30 cellular contexts compared by ENCODE assay signal in the genomic region with DNA sequence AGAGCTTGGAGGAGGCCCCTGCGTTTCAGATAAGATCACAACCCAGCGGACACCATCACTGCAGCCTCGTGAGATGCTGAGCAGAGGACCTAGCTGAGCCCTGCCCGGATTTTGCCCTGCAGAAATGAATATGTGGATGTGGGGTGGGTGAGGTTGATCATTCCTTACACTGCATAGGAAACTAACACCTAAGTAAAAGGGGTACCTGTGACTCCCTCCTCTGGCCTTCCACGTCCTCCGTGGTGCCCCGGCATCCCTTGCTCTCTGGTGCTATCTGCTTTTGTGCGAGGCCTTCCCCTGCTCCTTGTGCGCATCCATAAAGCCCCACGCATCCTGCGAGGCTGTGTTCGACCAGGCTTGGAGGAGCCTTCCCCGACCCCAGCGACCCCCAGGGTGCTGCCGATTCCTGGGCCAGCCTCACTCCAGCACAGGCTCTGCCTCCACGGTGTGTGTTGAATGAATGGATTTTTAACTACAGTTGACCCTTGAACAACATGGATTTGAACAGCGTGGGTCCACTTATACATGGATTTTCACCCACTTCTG. TPM values are rescaled to one million over a fixed set of nuclear protein-coding genes. Genes with fewer than 3 reads are reported as not detected.
"Had no signal": no experiment of that assay in that cellular context is flagged by ENCODE, and none has a peak within 500 bp of the region (broad histone marks: within the 10 kb centered on the region; RNA-seq: fewer than 3 reads in every experiment).

No MANE protein-coding gene starts in this region.

- H3K4me1 ChIP-seq: adrenal gland, gastroesophageal sphincter had no signal

- H2AFZ ChIP-seq: hepatocyte had no signal

- H3K27ac Mint-ChIP-seq: activated naive CD4-positive, alpha-beta T cell treated with anti-CD3 and anti-CD28 coated beads for 36 hours; activated naive CD8-positive, alpha-beta T cell treated with anti-CD3 and anti-CD28 coated beads for 36 hours; activated T-helper 1 cell treated with anti-CD3 and anti-CD28 coated beads, Interleukin-12 subunit alpha, Interleukin-12 subunit beta, Interleukin-2, Interleukin-4 antibody, amounts not matched to agents 30 ng/mL and 10 ng/mL and 1 ng/mL, durations not matched to agents 14 hours and 24 hours and 36 hours; brain; effector memory CD8-positive, alpha-beta T cell; naive thymus-derived CD8-positive, alpha-beta T cell; progenitor cell of endocrine pancreas; stimulated activated memory B cell treated with anti-CD40 and anti-IgM and Interleukin-4, amounts not matched to agents 10 μg/mL and 1 μg/mL and 100 μg/mL, for 72 hours; stimulated activated naive CD8-positive, alpha-beta T cell treated with anti-CD3 and anti-CD28 coated beads, Interleukin-15, amount 100 ng/mL, for 72 hours had no signal

- ATAC-seq: effector memory CD8-positive, alpha-beta T cell; gastroesophageal sphincter; left cardiac atrium; naive thymus-derived CD8-positive, alpha-beta T cell; sciatic nerve; stimulated activated memory B cell treated with anti-CD40 and anti-IgM and Interleukin-4, amounts not matched to agents 10 μg/mL and 1 μg/mL and 100 μg/mL, for 72 hours; stimulated activated naive CD8-positive, alpha-beta T cell treated with anti-CD3 and anti-CD28 coated beads, Interleukin-15, amount 100 ng/mL, for 72 hours had no signal

- DNase-seq: activated CD4-positive, alpha-beta T cell treated with anti-CD3 and anti-CD28 coated beads for 4 hours; activated CD4-positive, alpha-beta T cell treated with anti-CD3 and anti-CD28 coated beads, Interleukin-2, amount 50 U/mL, for 4 hours; activated effector memory CD4-positive, alpha-beta T cell treated with anti-CD3 and anti-CD28 coated beads, Interleukin-2, amount 50 U/mL, for 16 hours; activated naive CD4-positive, alpha-beta T cell treated with anti-CD3 and anti-CD28 coated beads for 36 hours; activated naive CD8-positive, alpha-beta T cell treated with anti-CD3 and anti-CD28 coated beads for 36 hours; adrenal gland; caudate nucleus; cortex of kidney; effector memory CD8-positive, alpha-beta T cell; left cardiac atrium; small intestine; stimulated activated CD4-positive, alpha-beta T cell treated with anti-CD3 and anti-CD28 coated beads, Interleukin-1b, Interleukin-23, amount 100 ng/mL, for 48 hours; stimulated activated CD4-positive, alpha-beta T cell treated with anti-CD3 and anti-CD28 coated beads, Interleukin-4, amount 100 ng/mL, for 4 hours; stimulated activated CD8-positive, alpha-beta memory T cell treated with anti-CD3 and anti-CD28 coated beads, Interleukin-4, amount 100 ng/mL, for 48 hours; stimulated activated naive CD8-positive, alpha-beta T cell treated with anti-CD3 and anti-CD28 coated beads, Interleukin-15, amount 100 ng/mL, for 72 hours; substantia nigra had no signal

- H3K36me3 Mint-ChIP-seq: activated naive CD8-positive, alpha-beta T cell treated with anti-CD3 and anti-CD28 coated beads for 36 hours; brain; naive thymus-derived CD8-positive, alpha-beta T cell; stimulated activated memory B cell treated with anti-CD40 and anti-IgM and Interleukin-4, amounts not matched to agents 10 μg/mL and 1 μg/mL and 100 μg/mL, for 72 hours had no signal

- H3K4me3 Mint-ChIP-seq: activated naive CD4-positive, alpha-beta T cell treated with anti-CD3 and anti-CD28 coated beads for 36 hours; activated naive CD8-positive, alpha-beta T cell treated with anti-CD3 and anti-CD28 coated beads for 36 hours; activated T-helper 1 cell treated with anti-CD3 and anti-CD28 coated beads, Interleukin-12 subunit alpha, Interleukin-12 subunit beta, Interleukin-2, Interleukin-4 antibody, amounts not matched to agents 30 ng/mL and 10 ng/mL and 1 ng/mL, durations not matched to agents 14 hours and 24 hours and 36 hours; brain; effector memory CD8-positive, alpha-beta T cell; naive thymus-derived CD8-positive, alpha-beta T cell; stimulated activated memory B cell treated with anti-CD40 and anti-IgM and Interleukin-4, amounts not matched to agents 10 μg/mL and 1 μg/mL and 100 μg/mL, for 72 hours; stimulated activated naive CD8-positive, alpha-beta T cell treated with anti-CD3 and anti-CD28 coated beads, Interleukin-15, amount 100 ng/mL, for 72 hours had no signal

- H3K27ac ChIP-seq: adrenal gland, gastroesophageal sphincter, hepatocyte, ovary had no signal

- H3K4me1 Mint-ChIP-seq: activated naive CD8-positive, alpha-beta T cell treated with anti-CD3 and anti-CD28 coated beads for 36 hours; brain; naive thymus-derived CD8-positive, alpha-beta T cell; stimulated activated memory B cell treated with anti-CD40 and anti-IgM and Interleukin-4, amounts not matched to agents 10 μg/mL and 1 μg/mL and 100 μg/mL, for 72 hours; stimulated activated naive CD8-positive, alpha-beta T cell treated with anti-CD3 and anti-CD28 coated beads, Interleukin-15, amount 100 ng/mL, for 72 hours had no signal

- H3K36me3 ChIP-seq: adrenal gland, gastroesophageal sphincter, ovary had no signal

- H3K27me3 ChIP-seq: adrenal gland, hepatocyte, ovary had no signal

- H3K27me3 Mint-ChIP-seq: activated naive CD8-positive, alpha-beta T cell treated with anti-CD3 and anti-CD28 coated beads for 36 hours; stimulated activated naive CD8-positive, alpha-beta T cell treated with anti-CD3 and anti-CD28 coated beads, Interleukin-15, amount 100 ng/mL, for 72 hours had no signal

- FAIRE-seq: endothelial cell of umbilical vein, small intestine had no signal

- H3K79me2 ChIP-seq: hepatocyte had no signal

- H3K4me2 ChIP-seq: hepatocyte had no signal

- H3K9me3 Mint-ChIP-seq: activated naive CD4-positive, alpha-beta T cell treated with anti-CD3 and anti-CD28 coated beads for 36 hours; activated naive CD8-positive, alpha-beta T cell treated with anti-CD3 and anti-CD28 coated beads for 36 hours; activated T-helper 1 cell treated with anti-CD3 and anti-CD28 coated beads, Interleukin-12 subunit alpha, Interleukin-12 subunit beta, Interleukin-2, Interleukin-4 antibody, amounts not matched to agents 30 ng/mL and 10 ng/mL and 1 ng/mL, durations not matched to agents 14 hours and 24 hours and 36 hours; brain; effector memory CD8-positive, alpha-beta T cell; stimulated activated memory B cell treated with anti-CD40 and anti-IgM and Interleukin-4, amounts not matched to agents 10 μg/mL and 1 μg/mL and 100 μg/mL, for 72 hours; stimulated activated naive CD8-positive, alpha-beta T cell treated with anti-CD3 and anti-CD28 coated beads, Interleukin-15, amount 100 ng/mL, for 72 hours had no signal

- H3K9me3 ChIP-seq: adrenal gland, gastroesophageal sphincter, ovary had no signal

- H3K4me3 ChIP-seq: adrenal gland, gastroesophageal sphincter, hepatocyte, ovary had no signal

RNA-seq across cellular contexts. Expression of a gene that starts 25.6 kb away (rescaled TPM):
- total RNA-seq: activated naive CD4-positive, alpha-beta T cell treated with anti-CD3 and anti-CD28 coated beads for 36 hours; activated naive CD8-positive, alpha-beta T cell treated with anti-CD3 and anti-CD28 coated beads for 36 hours; activated T-helper 1 cell treated with anti-CD3 and anti-CD28 coated beads, Interleukin-12 subunit alpha, Interleukin-12 subunit beta, Interleukin-2, Interleukin-4 antibody, amounts not matched to agents 30 ng/mL and 10 ng/mL and 1 ng/mL, durations not matched to agents 14 hours and 24 hours and 36 hours; endothelial cell of umbilical vein; gastroesophageal sphincter; liver; naive thymus-derived CD8-positive, alpha-beta T cell; renal cortical epithelial cell; T-helper 1 cell treated with Interleukin-12 subunit alpha and Interleukin-12 subunit beta and Interleukin-4 antibody, amounts not matched to agents 30 ng/mL and 1 ng/mL, for 36 hours had no signal
- polyA plus RNA-seq: aorta; endothelial cell of umbilical vein; liver; naive thymus-derived CD8-positive, alpha-beta T cell; small intestine had no signal

RNA-seq across cellular contexts. Expression of a gene that starts 37.9 kb away (rescaled TPM):
- total RNA-seq: activated naive CD4-positive, alpha-beta T cell treated with anti-CD3 and anti-CD28 coated beads for 36 hours; activated naive CD8-positive, alpha-beta T cell treated with anti-CD3 and anti-CD28 coated beads for 36 hours; activated T-helper 1 cell treated with anti-CD3 and anti-CD28 coated beads, Interleukin-12 subunit alpha, Interleukin-12 subunit beta, Interleukin-2, Interleukin-4 antibody, amounts not matched to agents 30 ng/mL and 10 ng/mL and 1 ng/mL, durations not matched to agents 14 hours and 24 hours and 36 hours; endothelial cell of umbilical vein; naive thymus-derived CD8-positive, alpha-beta T cell; T-helper 1 cell treated with Interleukin-12 subunit alpha and Interleukin-12 subunit beta and Interleukin-4 antibody, amounts not matched to agents 30 ng/mL and 1 ng/mL, for 36 hours had no signal
- polyA plus RNA-seq: endothelial cell of umbilical vein; naive thymus-derived CD8-positive, alpha-beta T cell had no signal
